ENCODE assay signal across 8 cellular contexts in genomic region chr11:10750838-10751580, GRCh38. TPM values are rescaled to one million over a fixed set of nuclear protein-coding genes. Genes with fewer than 3 reads are reported as not detected.
DNase-seq lines count a peak whose midpoint lies in the region; ATAC-seq, FAIRE-seq and TF ChIP-seq lines count a peak whose summit lies in the region.

TSS of gene CTR9 (plus strand) at chr11:10751246. CDS start at chr11:10751413, 167 bp downstream.

- ATAC-seq in GM18907 (IDR thresholded peaks at IDR 0.05; ENCODE audit: unreplicated experiment) (peak; percentile 90), HG03159 (IDR thresholded peaks at IDR 0.05; ENCODE audit: unreplicated experiment) (peak; percentile 94)

- peak; percentile 90 for DNase-seq in AG08396 (ENCODE audit: low spot score)
- peak; percentile 96 for DNase-seq in NCI-H2227 treated with DMSO at 0.1 percent for 48 hours (lab: John Stamatoyannopoulos, UW)
- peak; percentile 96 for DNase-seq in bronchial epithelial cell (ENCODE audit: low read depth)
- DNase-seq in iPS-NIHi11 (ENCODE audit: low spot score) = peak; percentile 88
- DNase-seq in smooth muscle cell of the brain vasculature (ENCODE audit: low read depth, low spot score) = peak; percentile 83

- H3K36me3 ChIP-seq in bronchial epithelial cell (ENCODE audit: control insufficient read depth, insufficient read depth, low read length) = peaks cover 5% of the 10 kb centered on the region

- H3K4me3 ChIP-seq in WI38 (ENCODE audit: low read depth, low read length) (peak within 1 kb of the TSS; percentile 97), bronchial epithelial cell (ENCODE audit: low read depth, low read length) (peak within 1 kb of the TSS; percentile 90)

- no peak for FAIRE-seq in bronchial epithelial cell (lab: Jason Lieb, UNC)

- H3K27me3 ChIP-seq in bronchial epithelial cell (ENCODE audit: control insufficient read depth, insufficient read depth, low read length) = no peaks in the 10 kb centered on the region

- TF ChIP-seq CTCF in WI38 (IDR thresholded peaks at IDR 0.05; ENCODE audit: low read depth, low read length) = no peak
- peak; percentile 60 for TF ChIP-seq CTCF in bronchial epithelial cell (IDR thresholded peaks at IDR 0.05; ENCODE audit: insufficient read depth, low read length, severe bottlenecking)

RNA-seq across cellular contexts. Expression of gene CTR9, which starts in this region (rescaled TPM):
- 16.8 and 24.7 TPM in 2 replicates for total RNA-seq in bronchial epithelial cell

Comparison
In these comparisons a context has a peak if more than half of its experiments do, and no peak if none do; other contexts are left out.
1. Peak in every context shown above with its lines: DNase-seq, ATAC-seq and H3K4me3 ChIP-seq.